Comparison of ENCODE assay signal across 8 cellular contexts in genomic region chr11:47177229-47177845, GRCh38. TPM values are rescaled to one million over a fixed set of nuclear protein-coding genes. Genes with fewer than 3 reads are reported as not detected.
DNase-seq lines count a peak whose midpoint lies in the region; ATAC-seq and TF ChIP-seq lines count a peak whose summit lies in the region.

No MANE protein-coding gene starts in this region.

- CTCF ChIA-PET in WTC11 (lab: Charles Lee) = interaction anchor here (0.5 to 5.7 kb wide), 17 partner anchors 10 to 442 kb away, joined by 3 to 93 read pairs (median 4); partner anchors contain the start of genes ACP2, DDB2, NR1H3 and PACSIN3

- intact Hi-C loops in dendritic cell treated with granulocyte-macrophage colony-stimulating factor and Interleukin-4, amounts not matched to agents 40 ng/mL and 50 ng/mL, for 4 days (cut with micrococcal nuclease) = loop anchor here (1.0 kb wide), 2 partner anchors 37 to 92 kb away; partner anchors contain the start of gene DDB2

- peak overlapping the region; percentile 55 to 95 for H3K9ac ChIP-seq in liver (ENCODE audit: low read depth in 1 of 2, low read length in 2 of 2)

- H3K4me1 ChIP-seq in liver (ENCODE audit: control insufficient read depth in 4 of 4, insufficient read depth in 4 of 4, low read length in 3 of 4) = peaks cover 14 to 75% (median 60%) of the 10 kb centered on the region in 4 donors

- peak overlapping the region; percentile 94 to 99 for H3K27ac ChIP-seq in liver (ENCODE audit: low read depth in 1 of 2, low read length in 2 of 2)

- H3K9me3 ChIP-seq in liver (ENCODE audit: control insufficient read depth in 4 of 4, low read length in 3 of 4) = no peaks in the 10 kb centered on the region

- peak overlapping the region; percentile 98 for H3K27ac Mint-ChIP-seq in WTC11
- peak overlapping the region; percentile 91 for H3K27ac Mint-ChIP-seq in dendritic cell treated with granulocyte-macrophage colony-stimulating factor and Interleukin-4, amounts not matched to agents 40 ng/mL and 50 ng/mL, for 4 days

- DNase-seq in AG08395 (ENCODE audit: low spot score) (peak; percentile 81), NCI-H2196 treated with DMSO at 0.1 percent for 48 hours (lab: John Stamatoyannopoulos, UW; ENCODE audit: unreplicated experiment) (peak; percentile 58), WTC11 (ENCODE audit: low spot score) (peak; percentile 60)
- DNase-seq in stimulated activated CD4-positive, alpha-beta T cell treated with anti-CD3 and anti-CD28 coated beads, TNF-alpha, amount 100 ng/mL, for 24 hours (ENCODE audit: low read depth in 3 of 3) = peak; percentile 44 to 61 (median 48)

- H3K27me3 ChIP-seq in liver (ENCODE audit: control insufficient read depth in 4 of 4, insufficient read depth in 4 of 4, low read length in 3 of 4) = no peaks in the 10 kb centered on the region

- H3K4me3 ChIP-seq in liver (ENCODE audit: low read depth in 1 of 3, low read length in 3 of 3) = peak overlapping the region; percentile 16 to 66 (median 60)

- H3K27me3 Mint-ChIP-seq in WTC11 (ENCODE audit: low read depth) = no peaks in the 10 kb centered on the region
- H3K27me3 Mint-ChIP-seq in dendritic cell treated with granulocyte-macrophage colony-stimulating factor and Interleukin-4, amounts not matched to agents 40 ng/mL and 50 ng/mL, for 4 days = no peaks in the 10 kb centered on the region

- peak; percentile 79 for TF ChIP-seq RAD21 in liver (IDR thresholded peaks at IDR 0.05)

- POLR2A ChIA-PET in WTC11 (lab: Charles Lee) = interaction anchor here (0.7 to 2.9 kb wide), 4 partner anchors 10 to 71 kb away, joined by 3 to 18 read pairs (median 7); partner anchors contain the start of genes ACP2 and DDB2

- H3K36me3 ChIP-seq in liver (ENCODE audit: control insufficient read depth in 4 of 4, insufficient read depth in 3 of 4, low read depth in 1 of 4, low read length in 3 of 4) = peaks cover 7 to 14% (median 13%) of the 10 kb centered on the region in 4 donors

- H3K36me3 Mint-ChIP-seq in WTC11 = peaks cover 22% of the 10 kb centered on the region
- peaks cover 46% of the 10 kb centered on the region for H3K36me3 Mint-ChIP-seq in dendritic cell treated with granulocyte-macrophage colony-stimulating factor and Interleukin-4, amounts not matched to agents 40 ng/mL and 50 ng/mL, for 4 days (ENCODE audit: low read depth)

- H3K4me1 Mint-ChIP-seq in WTC11 = peaks cover 16% of the 10 kb centered on the region
- H3K4me1 Mint-ChIP-seq in dendritic cell treated with granulocyte-macrophage colony-stimulating factor and Interleukin-4, amounts not matched to agents 40 ng/mL and 50 ng/mL, for 4 days (ENCODE audit: low read depth) = peaks cover 46% of the 10 kb centered on the region

- H3K9me3 Mint-ChIP-seq in WTC11 = no peaks in the 10 kb centered on the region
- no peaks in the 10 kb centered on the region for H3K9me3 Mint-ChIP-seq in dendritic cell treated with granulocyte-macrophage colony-stimulating factor and Interleukin-4, amounts not matched to agents 40 ng/mL and 50 ng/mL, for 4 days

- peak overlapping the region; percentile 88 for H3K4me3 Mint-ChIP-seq in WTC11
- H3K4me3 Mint-ChIP-seq in dendritic cell treated with granulocyte-macrophage colony-stimulating factor and Interleukin-4, amounts not matched to agents 40 ng/mL and 50 ng/mL, for 4 days = peak overlapping the region; percentile 98

- ATAC-seq in GM18511 (IDR thresholded peaks at IDR 0.05; ENCODE audit: unreplicated experiment) = peak; percentile 72
- peak; percentile 48 for ATAC-seq in HG03064 (IDR thresholded peaks at IDR 0.05; ENCODE audit: low read depth, unreplicated experiment)
- ATAC-seq in WTC11 = peak; percentile 34

- TF ChIP-seq CTCF in WTC11 (IDR thresholded peaks at IDR 0.05) (no peak), liver (IDR thresholded peaks at IDR 0.05; ENCODE audit: low read depth, low read length, missing input control) (peak; percentile 66)

- 1% methylated on average over 21 of the region's 21 CpGs for WGBS in liver

TF ChIP-seq in WTC11, 78 proteins besides CTCF, POLR2A, EP300 and RAD21 (continues in another document):
- TF ChIP-seq HMGA2 (CRISPR knock-in tag; IDR thresholded peaks at IDR 0.05) = no peak
- TF ChIP-seq, protein P1, sequence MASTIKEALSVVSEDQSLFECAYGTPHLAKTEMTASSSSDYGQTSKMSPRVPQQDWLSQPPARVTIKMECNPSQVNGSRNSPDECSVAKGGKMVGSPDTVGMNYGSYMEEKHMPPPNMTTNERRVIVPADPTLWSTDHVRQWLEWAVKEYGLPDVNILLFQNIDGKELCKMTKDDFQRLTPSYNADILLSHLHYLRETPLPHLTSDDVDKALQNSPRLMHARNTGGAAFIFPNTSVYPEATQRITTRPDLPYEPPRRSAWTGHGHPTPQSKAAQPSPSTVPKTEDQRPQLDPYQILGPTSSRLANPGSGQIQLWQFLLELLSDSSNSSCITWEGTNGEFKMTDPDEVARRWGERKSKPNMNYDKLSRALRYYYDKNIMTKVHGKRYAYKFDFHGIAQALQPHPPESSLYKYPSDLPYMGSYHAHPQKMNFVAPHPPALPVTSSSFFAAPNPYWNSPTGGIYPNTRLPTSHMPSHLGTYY (CRISPR knock-in tag; IDR thresholded peaks at IDR 0.05) = no peak

TF ChIP-seq in liver, 16 proteins besides CTCF, POLR2A, EP300 and RAD21:
- TF ChIP-seq FOXA2 (IDR thresholded peaks at IDR 0.05) = no peak
- no peak for TF ChIP-seq SP1 (IDR thresholded peaks at IDR 0.05)
- no peak for TF ChIP-seq HNF4G (IDR thresholded peaks at IDR 0.05)
- no peak for TF ChIP-seq JUND (IDR thresholded peaks at IDR 0.05)
- TF ChIP-seq, protein P2, sequence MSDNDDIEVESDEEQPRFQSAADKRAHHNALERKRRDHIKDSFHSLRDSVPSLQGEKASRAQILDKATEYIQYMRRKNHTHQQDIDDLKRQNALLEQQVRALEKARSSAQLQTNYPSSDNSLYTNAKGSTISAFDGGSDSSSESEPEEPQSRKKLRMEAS (IDR thresholded peaks at IDR 0.05) = peak; percentile 43
- peak in 1 of 2 donors; percentile 14 for TF ChIP-seq HNF4A (conservative IDR thresholded peaks at IDR 0.05)
- TF ChIP-seq FOXA1 (IDR thresholded peaks at IDR 0.05) = no peak
- peak; percentile 51 to 58 for TF ChIP-seq EGR1 (IDR thresholded peaks at IDR 0.05; ENCODE audit: low read depth in 2 of 2)
- peak in 1 of 2 donors; percentile 14 for TF ChIP-seq RXRA (IDR thresholded peaks at IDR 0.05)
- peak; percentile 57 for TF ChIP-seq NR2F2 (IDR thresholded peaks at IDR 0.05)
- no peak for TF ChIP-seq TAF1 (conservative IDR thresholded peaks at IDR 0.05)
- TF ChIP-seq YY1 (IDR thresholded peaks at IDR 0.05) = no peak
- TF ChIP-seq REST (IDR thresholded peaks at IDR 0.05) = no peak
- TF ChIP-seq ATF3 (IDR thresholded peaks at IDR 0.05) = no peak
- TF ChIP-seq, protein P3, sequence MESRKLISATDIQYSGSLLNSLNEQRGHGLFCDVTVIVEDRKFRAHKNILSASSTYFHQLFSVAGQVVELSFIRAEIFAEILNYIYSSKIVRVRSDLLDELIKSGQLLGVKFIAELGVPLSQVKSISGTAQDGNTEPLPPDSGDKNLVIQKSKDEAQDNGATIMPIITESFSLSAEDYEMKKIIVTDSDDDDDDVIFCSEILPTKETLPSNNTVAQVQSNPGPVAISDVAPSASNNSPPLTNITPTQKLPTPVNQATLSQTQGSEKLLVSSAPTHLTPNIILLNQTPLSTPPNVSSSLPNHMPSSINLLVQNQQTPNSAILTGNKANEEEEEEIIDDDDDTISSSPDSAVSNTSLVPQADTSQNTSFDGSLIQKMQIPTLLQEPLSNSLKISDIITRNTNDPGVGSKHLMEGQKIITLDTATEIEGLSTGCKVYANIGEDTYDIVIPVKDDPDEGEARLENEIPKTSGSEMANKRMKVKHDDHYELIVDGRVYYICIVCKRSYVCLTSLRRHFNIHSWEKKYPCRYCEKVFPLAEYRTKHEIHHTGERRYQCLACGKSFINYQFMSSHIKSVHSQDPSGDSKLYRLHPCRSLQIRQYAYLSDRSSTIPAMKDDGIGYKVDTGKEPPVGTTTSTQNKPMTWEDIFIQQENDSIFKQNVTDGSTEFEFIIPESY (IDR thresholded peaks at IDR 0.05) = no peak
- no peak for TF ChIP-seq GABPA (IDR thresholded peaks at IDR 0.05 in 1 of 2, conservative IDR thresholded peaks at IDR 0.05 in 1 of 2)

RNA-seq across cellular contexts. Expression of gene ARFGAP2, which starts 0.7 kb away (rescaled TPM):
- 55.7 to 73.0 TPM (median 60.5 TPM) in 3 replicates for total RNA-seq in WTC11 (2021)
- 100 to 1,000 TPM in 1 of 2 donors, 10 to 100 TPM in 1; 61.1 to 163 TPM for total RNA-seq in liver
- polyA plus RNA-seq in liver = 10 to 100 TPM; 37.3 to 44.9 TPM

RNA-seq across cellular contexts. Expression of gene PACSIN3, which starts 8.9 kb away (rescaled TPM):
- total RNA-seq in WTC11 (2021) (74.5 to 77.1 TPM (median 76.8 TPM) in 3 replicates), liver (10 to 100 TPM; 12.1 to 20.6 TPM)
- polyA plus RNA-seq in liver = 10 to 100 TPM; 18.7 to 23.3 TPM

RNA-seq across cellular contexts. Expression of gene DDB2, which starts 37.4 kb away (rescaled TPM):
- total RNA-seq in WTC11 (2021) (124 to 144 TPM (median 124 TPM) in 3 replicates), liver (1 to 10 TPM; 6.6 to 7.6 TPM)
- polyA plus RNA-seq in liver = 10 to 100 TPM in 1 of 2 donors, 1 to 10 TPM in 1; 10.0 to 11.9 TPM

Comparison
In these comparisons a context has a peak if more than half of its experiments do, and no peak if none do; other contexts are left out.
1. Peak in every context shown above with its lines: DNase-seq, ATAC-seq, H3K4me3 ChIP-seq and H3K27ac ChIP-seq.
2. RNA of gene DDB2, which starts 37.4 kb away (total RNA-seq): 124 to 144 TPM in WTC11; 6.6 to 7.6 TPM in liver; every median in the first group is over 10 times any median in the second.